In the genomic region with DNA sequence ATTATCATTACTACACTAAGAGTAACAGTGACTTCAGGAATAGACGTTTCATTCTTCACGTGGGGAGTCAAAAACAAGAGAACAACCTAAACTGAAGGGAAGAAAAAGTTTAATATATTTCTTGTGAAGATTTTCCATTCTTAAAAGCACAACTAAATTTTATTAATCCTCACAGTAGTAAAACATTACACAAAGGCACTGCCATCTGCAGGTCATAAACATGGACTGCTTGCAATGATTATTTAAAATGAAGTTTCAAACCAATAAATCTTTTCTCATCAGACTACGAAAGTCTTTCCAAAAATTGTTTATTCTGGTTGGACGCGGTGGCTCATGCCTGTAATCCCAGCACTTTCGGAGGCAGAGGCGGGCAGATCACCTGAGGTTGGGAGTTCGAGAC, we compare ENCODE assay signal across 8 cellular contexts. TPM values are rescaled to one million over a fixed set of nuclear protein-coding genes. Genes with fewer than 3 reads are reported as not detected.
A peak's percentile ranks its signal among the peaks of the same experiment; 100 is the strongest.
DNase-seq lines count a peak whose midpoint lies in the region; ATAC-seq and TF ChIP-seq lines count a peak whose summit lies in the region.

No MANE protein-coding gene starts in this region.

- H3K4me3 ChIP-seq in GM06990 (replicated peaks; ENCODE audit: low read depth, low read length) (no peak overlapping the region), NB4 (ENCODE audit: low read depth, low read length) (no peak overlapping the region)

- intact Hi-C loops in posterior vena cava (cut with DNase I): no loop called here

- no peak for DNase-seq in GM06990 (ENCODE audit: extremely low read depth, insufficient read length)
- DNase-seq in NB4 (ENCODE audit: low read depth): peak; percentile 34
- peak; percentile 39 for DNase-seq in dedifferentiated amniotic fluid mesenchymal stem cell (ENCODE audit: extremely low spot score)
- DNase-seq in pons (ENCODE audit: low spot score): peak; percentile 50
- DNase-seq in posterior vena cava (ENCODE audit: low spot score): no peak
- no peak for DNase-seq in NCI-H748 (lab: John Stamatoyannopoulos, UW; ENCODE audit: unreplicated experiment)
- DNase-seq in NCI-H82 (lab: John Stamatoyannopoulos, UW): no peak

- no peak for ATAC-seq in GM21786 (IDR thresholded peaks at IDR 0.05; ENCODE audit: unreplicated experiment)

- TF ChIP-seq CTCF in GM06990 (IDR thresholded peaks at IDR 0.05; ENCODE audit: insufficient read depth, low read length, poor library complexity, severe bottlenecking) (peak; percentile 24), NB4 (IDR thresholded peaks at IDR 0.05; ENCODE audit: low read depth, low read length) (no peak)

- TF ChIP-seq POLR2A in NB4 (IDR thresholded peaks at IDR 0.05; ENCODE audit: extremely low read depth, insufficient read length): no peak

- H3K36me3 ChIP-seq in GM06990 (ENCODE audit: control insufficient read depth, insufficient read depth, low read length): no peaks in the 10 kb centered on the region

- H3K27me3 ChIP-seq in GM06990 (replicated peaks; ENCODE audit: control insufficient read depth, insufficient read depth, low read length): no peaks in the 10 kb centered on the region

RNA-seq across cellular contexts. Expression of gene NCOA5, which starts 2.6 kb away (rescaled TPM):
- 10 to 100 TPM; 18.7 to 20.4 TPM for total RNA-seq in posterior vena cava

RNA-seq across cellular contexts. Expression of gene CD40, which starts 31.0 kb away (rescaled TPM):
- 10 to 100 TPM in 1 of 2 donors, 1 to 10 TPM in 1; 9.6 to 11.3 TPM for total RNA-seq in posterior vena cava

RNA-seq across cellular contexts. Expression of gene SLC12A5, which starts 58.1 kb away (rescaled TPM):
- under 1 TPM in 1 of 2 donors, not detected in 1; 0.48 TPM for total RNA-seq in posterior vena cava

Comparison
In these comparisons a context has a peak if more than half of its experiments do, and no peak if none do; other contexts are left out.
1. DNase-seq: peak in NB4 (single experiment), dedifferentiated amniotic fluid mesenchymal stem cell (single experiment) and pons (single experiment); none in GM06990 (single experiment), posterior vena cava (single experiment), NCI-H748 (single experiment) and NCI-H82 (single experiment).